Comparison of ENCODE assay signal across 8 cellular contexts in genomic region chr17:28041844-28042656, GRCh38. TPM values are rescaled to one million over a fixed set of nuclear protein-coding genes. Genes with fewer than 3 reads are reported as not detected.
DNase-seq lines count a peak whose midpoint lies in the region; ATAC-seq lines count a peak whose summit lies in the region.

No MANE protein-coding gene starts in this region.

- H3K27ac ChIP-seq in mucosa of rectum (ENCODE audit: low read depth in 2 of 2, low read length in 2 of 2), result peak overlapping the region; percentile 67 to 71

- H3K4me3 ChIP-seq in mucosa of rectum (ENCODE audit: low read length in 2 of 2), result peak overlapping the region; percentile 79 to 83

- H3K36me3 ChIP-seq in mucosa of rectum (ENCODE audit: control insufficient read depth in 2 of 2, insufficient read depth in 2 of 2, low read length in 2 of 2), result no peaks in the 10 kb centered on the region

- H3K4me1 ChIP-seq in mucosa of rectum (ENCODE audit: control insufficient read depth in 2 of 2, insufficient read depth in 2 of 2, low read length in 2 of 2), result peaks cover 20 to 21% of the 10 kb centered on the region in 2 donors

- H3K27me3 ChIP-seq in mucosa of rectum (ENCODE audit: control insufficient read depth in 2 of 2, insufficient read depth in 2 of 2, low read length in 2 of 2), result no peaks in the 10 kb centered on the region

- peak; percentile 20 for DNase-seq in 8988T
- DNase-seq in LHCN-M2 (ENCODE audit: low read depth), result peak; percentile 20
- peak; percentile 30 for DNase-seq in dermis blood vessel endothelial cell
- DNase-seq in NCI-H128 (lab: John Stamatoyannopoulos, UW; ENCODE audit: unreplicated experiment), result no peak
- DNase-seq in mucosa of gallbladder (ENCODE audit: low spot score), result no peak
- DNase-seq in stimulated activated CD4-positive, alpha-beta T cell treated with anti-CD3 and anti-CD28 coated beads, Interleukin-1b, Interleukin-23, amount 100 ng/mL, for 48 hours, result no peak

- no peaks in the 10 kb centered on the region for H3K9me3 ChIP-seq in mucosa of rectum (ENCODE audit: control insufficient read depth in 2 of 2, low read length in 2 of 2)

- peak; percentile 4 for ATAC-seq in GM19351 (IDR thresholded peaks at IDR 0.05; ENCODE audit: unreplicated experiment)

- H3K9ac ChIP-seq in mucosa of rectum (ENCODE audit: low read depth in 1 of 2, low read length in 2 of 2), result peak overlapping the region; percentile 70 to 81

RNA-seq across cellular contexts. Expression of gene NLK, which starts 0.4 kb away (rescaled TPM):
- total RNA-seq in LHCN-M2 (2014; rRNA removed) (12.0 and 15.4 TPM in 2 replicates), dermis blood vessel endothelial cell (31.1 and 49.4 TPM in 2 replicates), mucosa of gallbladder (35.7 TPM)
- polyA plus RNA-seq in LHCN-M2 (2012), result 4.9 TPM

Comparison
In these comparisons a context has a peak if more than half of its experiments do, and no peak if none do; other contexts are left out.
1. DNase-seq: peak in 8988T (single experiment), LHCN-M2 (single experiment) and dermis blood vessel endothelial cell (single experiment); none in NCI-H128 (single experiment), mucosa of gallbladder (single experiment) and stimulated activated CD4-positive, alpha-beta T cell treated with anti-CD3 and anti-CD28 coated beads, Interleukin-1b, Interleukin-23, amount 100 ng/mL, for 48 hours (single experiment).